Comparison of ENCODE assay signal across 8 cellular contexts in genomic region chr18:31942999-31943894, GRCh38. TPM values are rescaled to one million over a fixed set of nuclear protein-coding genes. Genes with fewer than 3 reads are reported as not detected.
DNase-seq lines count a peak whose midpoint lies in the region; TF ChIP-seq lines count a peak whose summit lies in the region.

Gene TRAPPC8 (minus strand): TSS chr18:31943128. CDS start chr18:31942764, 364 bp downstream.

- H3K9ac ChIP-seq in SK-N-MC (ENCODE audit: insufficient read length), result peak within 1 kb of the TSS; percentile 97

- peak within 1 kb of the TSS; percentile 98 for H3K4me3 Mint-ChIP-seq in HFFc6

- peaks cover 34% of the 10 kb centered on the region for H3K4me1 Mint-ChIP-seq in HFFc6 (ENCODE audit: low read depth)

- DNase-seq in HFFc6 (peak; percentile 99), NB4 (ENCODE audit: low read depth) (peak; percentile 98), SK-N-MC (ENCODE audit: low read depth, low spot score) (peak; percentile 79), globus pallidus (ENCODE audit: low spot score) (peak; percentile 98), occipital lobe (lab: John Stamatoyannopoulos, UW) (peak; percentile 98)
- DNase-seq in activated naive CD4-positive, alpha-beta T cell treated with anti-CD3 and anti-CD28 coated beads, Interleukin-2, amount 50 U/mL, for 16 hours, result peak; percentile 85

- H3K36me3 Mint-ChIP-seq in HFFc6 (ENCODE audit: low read depth), result peaks cover 14% of the 10 kb centered on the region

- H3K9me3 ChIP-seq in SK-N-MC (ENCODE audit: low read depth, low read length), result no peaks in the 10 kb centered on the region

- peak within 1 kb of the TSS; percentile 99 for H3K27ac Mint-ChIP-seq in HFFc6

- H3K27ac ChIP-seq in SK-N-MC (peak within 1 kb of the TSS; percentile 89), temporal lobe (ENCODE audit: low read depth, low read length) (peak within 1 kb of the TSS; percentile 59)

- H3K36me3 ChIP-seq in SK-N-MC (ENCODE audit: insufficient read depth, low read length), result no peaks in the 10 kb centered on the region

- H3K4me3 ChIP-seq in GM08714 (ENCODE audit: low read length), result peak within 1 kb of the TSS; percentile 93
- H3K4me3 ChIP-seq in NB4 (ENCODE audit: low read depth, low read length), result peak within 1 kb of the TSS; percentile 88
- peak within 1 kb of the TSS; percentile 99 for H3K4me3 ChIP-seq in SK-N-MC

- TF ChIP-seq CTCF in HFFc6 (IDR thresholded peaks at IDR 0.05) (no peak), NB4 (IDR thresholded peaks at IDR 0.05; ENCODE audit: low read depth, low read length) (no peak)

- peak; percentile 37 for TF ChIP-seq POLR2A in NB4 (IDR thresholded peaks at IDR 0.05; ENCODE audit: extremely low read depth, insufficient read length)

- peaks cover 2% of the 10 kb centered on the region for H3K27me3 Mint-ChIP-seq in HFFc6 (ENCODE audit: insufficient read depth)

- no peaks in the 10 kb centered on the region for H3K9me3 Mint-ChIP-seq in HFFc6

RNA-seq across cellular contexts. Expression of gene TRAPPC8, which starts in this region (rescaled TPM):
- total RNA-seq in HFFc6 (2021; fragmentation: NEBNext Ultra II Directional; extraction: Animal tissue kit (Norgen Biotek cat#: 25700)), result 10 to 100 TPM; 26.0 to 31.4 (median 29.1) TPM
- total RNA-seq in occipital lobe (128 TPM), temporal lobe (76.5 TPM)

Comparison
In these comparisons a context has a peak if more than half of its experiments do, and no peak if none do; other contexts are left out.
1. Peak in every context shown above with its lines: DNase-seq, H3K4me3 ChIP-seq and H3K27ac ChIP-seq.